Comparison of ENCODE assay signal across 10 cellular contexts in the genomic region with DNA sequence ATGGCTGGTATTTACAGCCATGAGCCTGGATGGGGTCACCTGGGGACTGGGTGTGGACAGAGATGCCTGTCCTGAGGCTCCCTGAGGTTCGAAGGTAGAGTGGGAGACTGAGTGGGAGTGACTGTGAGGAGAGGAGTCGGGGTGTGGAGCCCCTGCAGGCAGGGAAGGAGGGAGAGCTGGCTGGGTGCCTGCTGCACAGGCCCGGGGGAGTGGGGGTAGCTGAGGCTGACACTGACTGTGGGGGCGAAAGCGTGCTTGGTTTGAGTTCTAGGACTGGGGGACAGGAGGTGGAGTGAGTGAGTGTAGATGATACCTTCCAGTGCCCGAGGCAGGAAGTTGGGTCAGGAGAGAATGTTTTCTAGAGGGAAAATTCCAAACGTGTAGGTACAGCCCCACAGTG. TPM values are rescaled to one million over a fixed set of nuclear protein-coding genes. Genes with fewer than 3 reads are reported as not detected.
DNase-seq lines count a peak whose midpoint lies in the region; ATAC-seq, FAIRE-seq and TF ChIP-seq lines count a peak whose summit lies in the region.
"Had no signal": no experiment of that assay in that cellular context is flagged by ENCODE, and none has a peak within 500 bp of the region (broad histone marks: within the 10 kb centered on the region; RNA-seq: fewer than 3 reads in every experiment).

No MANE protein-coding gene starts in this region.

- ATAC-seq in A549 (no peak), K562 (peak; percentile 15)

- H3K4me1 ChIP-seq in A549 (peaks cover 45% of the 10 kb centered on the region), K562 (replicated peaks in 1 of 2; ENCODE audit: control insufficient read depth in 2 of 2, insufficient read depth in 2 of 2, low read length in 2 of 2) (peaks cover 12 to 58% of the 10 kb centered on the region in 2 experiments; a peak in 4 of 5 replicates)

- no peak overlapping the region for H2AFZ ChIP-seq in K562 (ENCODE audit: low read depth, low read length)

- H3K4me3 ChIP-seq in A549, result no peak overlapping the region
- no peak overlapping the region for H3K4me3 ChIP-seq in H7 (ENCODE audit: insufficient read depth, low read depth, low read length)
- no peak overlapping the region for H3K4me3 ChIP-seq in K562
- H3K4me3 ChIP-seq: heart left ventricle had no signal

- no peak for FAIRE-seq in A549 (lab: Jason Lieb, UNC)
- FAIRE-seq in K562 (lab: Jason Lieb, UNC), result no peak

- CTCF ChIA-PET in A549 (lab: Yijun Ruan, JAX) (interaction anchor here (0.7 to 2.6 kb wide), 7 partner anchors 16 to 63 kb away, joined by 3 to 38 read pairs (median 4); a partner anchor contains a TSS), K562 (lab: Yijun Ruan, JAX; ENCODE audit: low intra/inter-chr PET ratio) (interaction anchor here (1.6 kb wide), 1 partner anchor 42 kb away, joined by 4 read pairs; no protein-coding TSS in a partner anchor)

- POLR2A ChIA-PET in A549 (lab: Yijun Ruan, JAX) (no interaction called here), K562 (lab: Yijun Ruan, JAX) (interaction anchor here (1.0 to 1.3 kb wide), 2 partner anchors 13 to 18 kb away, joined by 3 to 4 read pairs; no protein-coding TSS in a partner anchor)

- intact Hi-C loops in K562 (cut with micrococcal nuclease), result no loop called here

- H3K36me3 ChIP-seq in H7 (replicated peaks; ENCODE audit: control insufficient read depth, insufficient read depth, low read length) (no peaks in the 10 kb centered on the region; the same call in 1 of the 2 replicates), K562 (ENCODE audit: control insufficient read depth, insufficient read depth, low read length) (peaks cover 17% of the 10 kb centered on the region; the same call in 1 of the 3 replicates)

- H3K9ac ChIP-seq in K562 (ENCODE audit: insufficient read depth in 1 of 2, low read depth in 2 of 2, low read length in 2 of 2), result peak overlapping the region in 1 of 2 experiments; percentile 77; a peak in 2 of 4 replicates

- no peak for TF ChIP-seq EP300 in A549 (IDR thresholded peaks at IDR 0.05)
- no peak for TF ChIP-seq EP300 in K562 (IDR thresholded peaks at IDR 0.05; ENCODE audit: low read length)

- H3K79me2 ChIP-seq in K562 (ENCODE audit: control insufficient read depth, insufficient read depth, low read length), result peaks cover 43% of the 10 kb centered on the region

- H3K27ac ChIP-seq in A549 (peak overlapping the region; percentile 52 to 78; a peak in 4 of 6 replicates), K562 (ENCODE audit: extremely low read depth, low read depth, low read length) (no peak overlapping the region), layer of hippocampus (ENCODE audit: low read depth, low read length) (peak overlapping the region; percentile 64)
- H3K27ac ChIP-seq: C4-2B had no signal

- H3K9me3 ChIP-seq in A549 (no peaks in the 10 kb centered on the region), K562 (replicated peaks; ENCODE audit: control insufficient read depth, insufficient read depth, low read depth, low read length) (no peaks in the 10 kb centered on the region)
- H3K9me3 ChIP-seq: heart left ventricle had no signal

- no TSS peak for BruUV-seq in K562 (replicated peaks; lab: Mats Ljungman, UMichigan)

- DNase-seq in A549 (ENCODE audit: low read depth in 1 of 2, low spot score in 1 of 2) (no peak), H7 (peak; percentile 41), K562 (ENCODE audit: extremely low read depth in 1 of 4, low spot score in 3 of 4) (peak in 1 of 4 experiments; percentile 28), iPS-NIHi11 (ENCODE audit: low spot score) (no peak), activated gamma-delta T cell treated with Interleukin-2 at 50 U/mL for 16 hours (no peak), putamen (ENCODE audit: low spot score) (no peak)
- no peak for DNase-seq in activated CD4-positive, CD25-positive, alpha-beta regulatory T cell (lab: John Stamatoyannopoulos, UW)

- H3K4me2 ChIP-seq in A549 (peak overlapping the region; percentile 38; the same call in 1 of the 3 replicates), K562 (ENCODE audit: insufficient read depth, low read length) (0 out of 2 replicates have a peak overlapping the region, but pooled peaks have one; percentile 26)

- peaks cover 38% of the 10 kb centered on the region for H4K20me1 ChIP-seq in K562 (replicated peaks; ENCODE audit: control insufficient read depth, insufficient read depth, low read length)

- TF ChIP-seq POLR2A in A549 (IDR thresholded peaks at IDR 0.05; ENCODE audit: low read length) (no peak), K562 (conservative IDR thresholded peaks at IDR 0.05) (no peak)

- in situ Hi-C loops in K562 (cut with MboI), result loop anchor here (5.0 kb wide), 1 partner anchor 40 kb away; no protein-coding TSS in a partner anchor

- TF ChIP-seq RAD21 in A549 (conservative IDR thresholded peaks at IDR 0.05 in 1 of 2, IDR thresholded peaks at IDR 0.05 in 1 of 2) (no peak), K562 (CRISPR knock-in tag; conservative IDR thresholded peaks at IDR 0.05 in 1 of 2, IDR thresholded peaks at IDR 0.05 in 1 of 2) (no peak)

- H3K27me3 ChIP-seq in H7 (ENCODE audit: control insufficient read depth, insufficient read depth, low read length), result no peaks in the 10 kb centered on the region
- no peaks in the 10 kb centered on the region for H3K27me3 ChIP-seq in K562 (ENCODE audit: control insufficient read depth in 2 of 2, insufficient read depth in 2 of 2, low read length in 2 of 2)
- no peaks in the 10 kb centered on the region for H3K27me3 ChIP-seq in layer of hippocampus (ENCODE audit: control insufficient read depth, insufficient read depth, low read length)
- H3K27me3 ChIP-seq: heart left ventricle had no signal

- H3K9me1 ChIP-seq in K562 (ENCODE audit: control insufficient read depth, insufficient read depth, low read length), result peaks cover 9% of the 10 kb centered on the region

- WGBS in A549 (ENCODE audit: missing lambda C conversion rate), result 54% methylated on average over 7 of the region's 7 CpGs
- 33% methylated on average over 6 of the region's 7 CpGs for WGBS in K562 (ENCODE audit: insufficient coverage, low coverage, missing lambda C conversion rate)

- TF ChIP-seq CTCF in A549 (IDR thresholded peaks at IDR 0.05), result no peak
- no peak for TF ChIP-seq CTCF in K562 (IDR thresholded peaks at IDR 0.05 in 2 of 3, conservative IDR thresholded peaks at IDR 0.05 in 1 of 3; ENCODE audit: insufficient read depth in 2 of 3, low read depth in 1 of 3, low read length in 3 of 3)

RNA-seq across cellular contexts. Expression of a gene that starts 7.1 kb away (rescaled TPM):
- polyA plus RNA-seq in A549 (2011; rRNA removed), result 22.3 and 25.1 TPM in 2 replicates
- polyA plus RNA-seq in A549 (2012; cell fraction: cytosol; rRNA removed), result 122 and 146 TPM in 2 replicates
- 143 and 192 TPM in 2 replicates for polyA plus RNA-seq in A549 (2012; cell fraction: nucleus; rRNA removed)
- 86.7 to 95.7 TPM (median 93.7 TPM) in 3 replicates for polyA plus RNA-seq in A549 (2017; fragmentation: RNase III; extraction: RNeasy Plus Mini Kit Qiagen cat#74134 plus additional on column Dnase treatment)
- polyA minus RNA-seq in A549 (2011; rRNA and poly(A)+ RNA removed), result 15.8 and 24.0 TPM in 2 replicates
- total RNA-seq in H7 (2014; rRNA removed; shearing (Covaris generic)), result 16.9 and 31.4 TPM in 2 replicates
- total RNA-seq in K562 (2011; cell fraction: chromatin; rRNA removed; ENCODE audit: low replicate concordance), result 47.8 and 110 TPM in 2 replicates
- 74.5 and 92.6 TPM in 2 replicates for total RNA-seq in K562 (2011; cell fraction: nucleolus; rRNA removed)
- 59.3 and 63.7 TPM in 2 replicates for total RNA-seq in K562 (2011; cell fraction: nucleoplasm; rRNA removed)
- total RNA-seq in K562 (2014; rRNA removed), result 13.8 and 14.6 TPM in 2 replicates
- 2.1 and 2.9 TPM in 2 replicates for total RNA-seq in K562 (2014; rRNA removed; fragmentation: Illumina TruSeq; extraction: Trizol)
- 6.5 and 9.1 TPM in 2 replicates for total RNA-seq in K562 (2015; rRNA removed; fragmentation: Illumina TruSeq; extraction: Trizol)
- 71.0 and 72.3 TPM in 2 replicates for total RNA-seq in K562 (2021)
- polyA plus RNA-seq in K562 (2011; rRNA removed), result 18.4 and 36.4 TPM in 2 replicates
- polyA plus RNA-seq in K562 (2011; cell fraction: cytosol; rRNA removed), result 33.8 and 40.2 TPM in 2 replicates
- 90.4 and 128 TPM in 2 replicates for polyA plus RNA-seq in K562 (2011; cell fraction: nucleus; rRNA removed)
- polyA plus RNA-seq in K562 (2012), result 99.8 and 107 TPM in 2 replicates
- 14.3 and 42.6 TPM in 2 replicates for polyA plus RNA-seq in K562 (2014; fragmentation: Illumina TruSeq; extraction: Trizol)
- polyA plus RNA-seq in K562 (2014; fragmentation: Nextera tagmentation; extraction: Ambion mirVana), result 1 to 10 TPM in 1 of 2 experiments, under 1 TPM in 1; 0.74 to 1.0 TPM
- 40.9 and 57.7 TPM in 2 replicates for polyA plus RNA-seq in K562 (2014; rRNA removed)
- 7.2 and 11.7 TPM in 2 replicates for polyA minus RNA-seq in K562 (2011; rRNA and poly(A)+ RNA removed)
- 35.4 and 57.5 TPM in 2 replicates for polyA minus RNA-seq in K562 (2011; cell fraction: cytosol; rRNA and poly(A)+ RNA removed)
- 20.2 and 28.5 TPM in 2 replicates for polyA minus RNA-seq in K562 (2011; cell fraction: nucleus; rRNA and poly(A)+ RNA removed)

RNA-seq across cellular contexts. Expression of a gene that starts 15.8 kb away (rescaled TPM):
- 12.4 and 12.8 TPM in 2 replicates for polyA plus RNA-seq in A549 (2011; rRNA removed)
- 20.7 and 33.3 TPM in 2 replicates for polyA plus RNA-seq in A549 (2012; cell fraction: cytosol; rRNA removed)
- polyA plus RNA-seq in A549 (2012; cell fraction: nucleus; rRNA removed), result 33.1 and 33.6 TPM in 2 replicates
- 13.1 to 15.3 TPM (median 13.2 TPM) in 3 replicates for polyA plus RNA-seq in A549 (2017; fragmentation: RNase III; extraction: RNeasy Plus Mini Kit Qiagen cat#74134 plus additional on column Dnase treatment)
- polyA minus RNA-seq in A549 (2011; rRNA and poly(A)+ RNA removed), result 16.7 and 27.6 TPM in 2 replicates
- 44.4 and 47.8 TPM in 2 replicates for total RNA-seq in H7 (2014; rRNA removed; shearing (Covaris generic))
- 2.0 and 5.2 TPM in 2 replicates for total RNA-seq in K562 (2011; cell fraction: chromatin; rRNA removed; ENCODE audit: low replicate concordance)
- 6.2 and 6.5 TPM in 2 replicates for total RNA-seq in K562 (2011; cell fraction: nucleolus; rRNA removed)
- total RNA-seq in K562 (2011; cell fraction: nucleoplasm; rRNA removed), result 4.1 and 4.8 TPM in 2 replicates
- 6.4 and 9.6 TPM in 2 replicates for total RNA-seq in K562 (2014; rRNA removed)
- 1.2 and 1.9 TPM in 2 replicates for total RNA-seq in K562 (2014; rRNA removed; fragmentation: Illumina TruSeq; extraction: Trizol)
- total RNA-seq in K562 (2015; rRNA removed; fragmentation: Illumina TruSeq; extraction: Trizol), result 1.9 and 2.2 TPM in 2 replicates
- 4.1 and 4.2 TPM in 2 replicates for total RNA-seq in K562 (2021)
- 2.2 and 3.1 TPM in 2 replicates for polyA plus RNA-seq in K562 (2011; rRNA removed)
- polyA plus RNA-seq in K562 (2011; cell fraction: cytosol; rRNA removed), result 4.8 and 8.7 TPM in 2 replicates
- 2.6 and 6.9 TPM in 2 replicates for polyA plus RNA-seq in K562 (2011; cell fraction: nucleus; rRNA removed)
- polyA plus RNA-seq in K562 (2012), result 5.4 and 13.1 TPM in 2 replicates
- polyA plus RNA-seq in K562 (2014; fragmentation: Illumina TruSeq; extraction: Trizol), result 2.0 and 3.3 TPM in 2 replicates
- polyA plus RNA-seq in K562 (2014; fragmentation: Nextera tagmentation; extraction: Ambion mirVana), result under 1 TPM; 0.39 to 0.41 TPM
- 3.7 and 5.2 TPM in 2 replicates for polyA plus RNA-seq in K562 (2014; rRNA removed)
- 0.63 and 1.4 TPM in 2 replicates for polyA minus RNA-seq in K562 (2011; rRNA and poly(A)+ RNA removed)
- polyA minus RNA-seq in K562 (2011; cell fraction: cytosol; rRNA and poly(A)+ RNA removed), result 3.6 and 3.8 TPM in 2 replicates
- polyA minus RNA-seq in K562 (2011; cell fraction: nucleus; rRNA and poly(A)+ RNA removed), result 1.2 and 1.3 TPM in 2 replicates

RNA-seq across cellular contexts. Expression of a gene that starts 33.3 kb away (rescaled TPM):
- 30.8 and 32.6 TPM in 2 replicates for polyA plus RNA-seq in A549 (2011; rRNA removed)
- polyA plus RNA-seq in A549 (2012; cell fraction: cytosol; rRNA removed), result 48.7 and 67.4 TPM in 2 replicates
- 203 and 238 TPM in 2 replicates for polyA plus RNA-seq in A549 (2012; cell fraction: nucleus; rRNA removed)
- 12.3 to 18.1 TPM (median 15.1 TPM) in 3 replicates for polyA plus RNA-seq in A549 (2017; fragmentation: RNase III; extraction: RNeasy Plus Mini Kit Qiagen cat#74134 plus additional on column Dnase treatment)
- polyA minus RNA-seq in A549 (2011; rRNA and poly(A)+ RNA removed), result 15.6 and 19.4 TPM in 2 replicates
- 13.2 and 17.1 TPM in 2 replicates for total RNA-seq in H7 (2014; rRNA removed; shearing (Covaris generic))
- 0.35 and 2.5 TPM in 2 replicates for total RNA-seq in K562 (2011; cell fraction: chromatin; rRNA removed; ENCODE audit: low replicate concordance)
- total RNA-seq in K562 (2011; cell fraction: nucleolus; rRNA removed), result 1.8 and 4.8 TPM in 2 replicates
- 1.4 and 1.8 TPM in 2 replicates for total RNA-seq in K562 (2011; cell fraction: nucleoplasm; rRNA removed)
- 0.05 and 0.33 TPM in 2 replicates for total RNA-seq in K562 (2014; rRNA removed)
- not detected in 2 replicates for total RNA-seq in K562 (2014; rRNA removed; fragmentation: Illumina TruSeq; extraction: Trizol)
- 0.08 and 0.22 TPM in 2 replicates for total RNA-seq in K562 (2015; rRNA removed; fragmentation: Illumina TruSeq; extraction: Trizol)
- 0.20 and 0.24 TPM in 2 replicates for total RNA-seq in K562 (2021)
- polyA plus RNA-seq in K562 (2011; rRNA removed), result 0.64 and 0.77 TPM in 2 replicates
- polyA plus RNA-seq in K562 (2011; cell fraction: cytosol; rRNA removed), result 0.46 and 3.3 TPM in 2 replicates
- polyA plus RNA-seq in K562 (2011; cell fraction: nucleus; rRNA removed), result 0.94 and 4.1 TPM in 2 replicates
- polyA plus RNA-seq in K562 (2012), result 0.61 and 0.65 TPM in 2 replicates
- 0.32 TPM in 1 of 2 replicates, not detected in the other for polyA plus RNA-seq in K562 (2014; fragmentation: Illumina TruSeq; extraction: Trizol)
- polyA plus RNA-seq in K562 (2014; fragmentation: Nextera tagmentation; extraction: Ambion mirVana), result not detected
- 0.15 and 0.85 TPM in 2 replicates for polyA plus RNA-seq in K562 (2014; rRNA removed)
- polyA minus RNA-seq in K562 (2011; rRNA and poly(A)+ RNA removed), result 0.46 TPM in 1 of 2 replicates, not detected in the other
- polyA minus RNA-seq in K562 (2011; cell fraction: cytosol; rRNA and poly(A)+ RNA removed), result 2.3 TPM in 1 of 2 replicates, not detected in the other
- polyA minus RNA-seq in K562 (2011; cell fraction: nucleus; rRNA and poly(A)+ RNA removed), result 0.78 and 1.8 TPM in 2 replicates

RNA-seq across cellular contexts. Expression of a gene that starts 47.5 kb away (rescaled TPM):
- polyA plus RNA-seq in A549 (2011; rRNA removed) (94.1 and 168 TPM in 2 replicates), A549 (2017; fragmentation: RNase III; extraction: RNeasy Plus Mini Kit Qiagen cat#74134 plus additional on column Dnase treatment) (334 to 352 TPM (median 348 TPM) in 3 replicates), K562 (2011; rRNA removed) (107 and 127 TPM in 2 replicates), K562 (2014; fragmentation: Illumina TruSeq; extraction: Trizol) (241 and 264 TPM in 2 replicates), K562 (2014; fragmentation: Nextera tagmentation; extraction: Ambion mirVana) (10 to 100 TPM; 11.1 to 13.1 TPM), K562 (2014; rRNA removed) (253 and 316 TPM in 2 replicates)
- polyA plus RNA-seq in A549 (2012; cell fraction: cytosol; rRNA removed), result 354 and 442 TPM in 2 replicates
- polyA plus RNA-seq in A549 (2012; cell fraction: nucleus; rRNA removed), result 454 and 781 TPM in 2 replicates
- 44.2 and 49.0 TPM in 2 replicates for polyA minus RNA-seq in A549 (2011; rRNA and poly(A)+ RNA removed)
- total RNA-seq in H7 (2014; rRNA removed; shearing (Covaris generic)), result 114 and 155 TPM in 2 replicates
- 202 and 306 TPM in 2 replicates for total RNA-seq in K562 (2011; cell fraction: chromatin; rRNA removed; ENCODE audit: low replicate concordance)
- 151 and 162 TPM in 2 replicates for total RNA-seq in K562 (2011; cell fraction: nucleolus; rRNA removed)
- total RNA-seq in K562 (2011; cell fraction: nucleoplasm; rRNA removed), result 214 and 325 TPM in 2 replicates
- total RNA-seq in K562 (2014; rRNA removed) (195 and 251 TPM in 2 replicates), K562 (2014; rRNA removed; fragmentation: Illumina TruSeq; extraction: Trizol) (130 and 168 TPM in 2 replicates), K562 (2015; rRNA removed; fragmentation: Illumina TruSeq; extraction: Trizol) (186 and 204 TPM in 2 replicates), K562 (2021) (283 and 340 TPM in 2 replicates)
- 113 and 356 TPM in 2 replicates for polyA plus RNA-seq in K562 (2011; cell fraction: cytosol; rRNA removed)
- polyA plus RNA-seq in K562 (2011; cell fraction: nucleus; rRNA removed), result 136 and 152 TPM in 2 replicates
- 189 and 403 TPM in 2 replicates for polyA plus RNA-seq in K562 (2012)
- polyA minus RNA-seq in K562 (2011; rRNA and poly(A)+ RNA removed), result 124 and 136 TPM in 2 replicates
- polyA minus RNA-seq in K562 (2011; cell fraction: cytosol; rRNA and poly(A)+ RNA removed), result 128 and 153 TPM in 2 replicates
- 67.6 and 85.5 TPM in 2 replicates for polyA minus RNA-seq in K562 (2011; cell fraction: nucleus; rRNA and poly(A)+ RNA removed)

RNA-seq across cellular contexts. Expression of a gene that starts 54.2 kb away (rescaled TPM):
- polyA plus RNA-seq in A549 (2011; rRNA removed) (1.0 and 1.2 TPM in 2 replicates), A549 (2017; fragmentation: RNase III; extraction: RNeasy Plus Mini Kit Qiagen cat#74134 plus additional on column Dnase treatment) (1.5 to 1.6 TPM (median 1.5 TPM) in 3 replicates), K562 (2011; rRNA removed) (0.08 TPM in 2 replicates), K562 (2014; fragmentation: Illumina TruSeq; extraction: Trizol) (0.06 TPM in 1 of 2 replicates, not detected in the other), K562 (2014; fragmentation: Nextera tagmentation; extraction: Ambion mirVana) (under 1 TPM in 1 of 2 experiments, not detected in 1; 0.03 TPM), K562 (2014; rRNA removed) (not detected in 2 replicates)
- 2.1 and 2.8 TPM in 2 replicates for polyA plus RNA-seq in A549 (2012; cell fraction: cytosol; rRNA removed)
- polyA plus RNA-seq in A549 (2012; cell fraction: nucleus; rRNA removed), result 4.1 and 5.7 TPM in 2 replicates
- 1.2 and 1.5 TPM in 2 replicates for polyA minus RNA-seq in A549 (2011; rRNA and poly(A)+ RNA removed)
- total RNA-seq in H7 (2014; rRNA removed; shearing (Covaris generic)), result 1.2 and 7.3 TPM in 2 replicates
- total RNA-seq in K562 (2011; cell fraction: chromatin; rRNA removed; ENCODE audit: low replicate concordance), result 0.44 and 1.0 TPM in 2 replicates
- total RNA-seq in K562 (2011; cell fraction: nucleolus; rRNA removed), result 0.53 and 0.83 TPM in 2 replicates
- total RNA-seq in K562 (2011; cell fraction: nucleoplasm; rRNA removed), result 0.76 and 0.95 TPM in 2 replicates
- total RNA-seq in K562 (2014; rRNA removed) (not detected in 2 replicates), K562 (2014; rRNA removed; fragmentation: Illumina TruSeq; extraction: Trizol) (not detected in 2 replicates), K562 (2015; rRNA removed; fragmentation: Illumina TruSeq; extraction: Trizol) (not detected in 2 replicates), K562 (2021) (0.22 and 0.40 TPM in 2 replicates)
- polyA plus RNA-seq in K562 (2011; cell fraction: cytosol; rRNA removed), result 0.10 and 0.27 TPM in 2 replicates
- polyA plus RNA-seq in K562 (2011; cell fraction: nucleus; rRNA removed), result 0.41 and 0.82 TPM in 2 replicates
- 0.14 and 0.18 TPM in 2 replicates for polyA plus RNA-seq in K562 (2012)
- not detected in 2 replicates for polyA minus RNA-seq in K562 (2011; rRNA and poly(A)+ RNA removed)
- not detected in 2 replicates for polyA minus RNA-seq in K562 (2011; cell fraction: cytosol; rRNA and poly(A)+ RNA removed)
- polyA minus RNA-seq in K562 (2011; cell fraction: nucleus; rRNA and poly(A)+ RNA removed), result 0.11 and 0.54 TPM in 2 replicates
